In genomic region chr15:41233367-41233771, GRCh38 we compare ENCODE assay signal across 3 cellular contexts.
TF ChIP-seq lines count a peak whose summit lies in the region.

No MANE protein-coding gene starts in this region.

TF ChIP-seq in A549, 52 proteins besides CTCF, POLR2A, EP300 and RAD21:
- no peak for TF ChIP-seq CHD2 (IDR thresholded peaks at IDR 0.05; ENCODE audit: low read length, partially characterized antibody)
- no peak for TF ChIP-seq FOSL2 (IDR thresholded peaks at IDR 0.05)
- TF ChIP-seq FOSL2 (CRISPR knock-in tag; IDR thresholded peaks at IDR 0.05) = peak; percentile 49

TF ChIP-seq in K562, 482 proteins besides CTCF, POLR2A, EP300 and RAD21 (continues in another document):
- TF ChIP-seq RUNX1 (IDR thresholded peaks at IDR 0.05; ENCODE audit: low read depth) (no peak), NR2C1 (IDR thresholded peaks at IDR 0.05) (no peak), NR2C1 (tag; IDR thresholded peaks at IDR 0.05) (0 out of 2 replicates have a peak, but pooled peaks have one; percentile 29), ZNF408 (CRISPR knock-in tag; IDR thresholded peaks at IDR 0.05; ENCODE audit: low read depth) (no peak), SIRT6 (IDR thresholded peaks at IDR 0.05; ENCODE audit: low read depth, low read length) (no peak), RAD51 (IDR thresholded peaks at IDR 0.05; ENCODE audit: borderline replicate concordance, low read depth) (no peak), BCL6 (CRISPR knock-in tag; IDR thresholded peaks at IDR 0.05) (no peak), CTBP1 (IDR thresholded peaks at IDR 0.05; ENCODE audit: borderline replicate concordance) (peak; percentile 91), E2F8 (IDR thresholded peaks at IDR 0.05; ENCODE audit: low read depth, partially characterized antibody) (no peak), TFAP4 (CRISPR knock-in tag; IDR thresholded peaks at IDR 0.05; ENCODE audit: borderline replicate concordance) (no peak), RFX1 (IDR thresholded peaks at IDR 0.05) (no peak), PHF20 (IDR thresholded peaks at IDR 0.05; ENCODE audit: partially characterized antibody) (no peak), ZNF239 (CRISPR knock-in tag; IDR thresholded peaks at IDR 0.05) (no peak), MLX (CRISPR knock-in tag; conservative IDR thresholded peaks at IDR 0.05) (no peak), POLR3G (IDR thresholded peaks at IDR 0.05; ENCODE audit: extremely low read depth, insufficient read length, insufficient replicate concordance) (no peak), COPS2 (conservative IDR thresholded peaks at IDR 0.05) (no peak), XRCC4 (IDR thresholded peaks at IDR 0.05; ENCODE audit: extremely low read depth, insufficient read depth, insufficient read length) (no peak), ZNF830 (CRISPR knock-in tag; IDR thresholded peaks at IDR 0.05) (no peak), ZFP30 (CRISPR knock-in tag; IDR thresholded peaks at IDR 0.05; ENCODE audit: borderline replicate concordance) (no peak), RBBP5 (IDR thresholded peaks at IDR 0.05; ENCODE audit: borderline replicate concordance, insufficient read depth, low read length, poor library complexity, severe bottlenecking) (peak; percentile 42), PTBP1 (IDR thresholded peaks at IDR 0.05; ENCODE audit: low read depth, low read length) (no peak), FOXP1 (CRISPR knock-in tag; IDR thresholded peaks at IDR 0.05) (no peak), MXD1 (CRISPR knock-in tag; IDR thresholded peaks at IDR 0.05; ENCODE audit: borderline replicate concordance, poor library complexity, severe bottlenecking) (no peak), ESRRA (IDR thresholded peaks at IDR 0.05; ENCODE audit: borderline replicate concordance, low read depth) (peak; percentile 78), ZNF253 (CRISPR knock-in tag; conservative IDR thresholded peaks at IDR 0.05) (no peak), TEAD1 (CRISPR knock-in tag; IDR thresholded peaks at IDR 0.05) (peak in 1 of 2 experiments; percentile 38; a peak in 1 of 4 replicates), PHF8 (IDR thresholded peaks at IDR 0.05; ENCODE audit: borderline replicate concordance, low read length) (no peak), MCM5 (IDR thresholded peaks at IDR 0.05; ENCODE audit: low read depth) (no peak), SMAD1 (IDR thresholded peaks at IDR 0.05; ENCODE audit: low read depth, low read length, partially characterized antibody) (no peak), ADNP (tag; IDR thresholded peaks at IDR 0.05) (peak; percentile 71), SMARCA5 (IDR thresholded peaks at IDR 0.05) (no peak), PREB (CRISPR knock-in tag; IDR thresholded peaks at IDR 0.05) (no peak), FOXK2 (conservative IDR thresholded peaks at IDR 0.05 in 1 of 2, IDR thresholded peaks at IDR 0.05 in 1 of 2; ENCODE audit: low read depth in 2 of 2) (peak in 1 of 2 experiments; percentile 51; a peak in 2 of 4 replicates), ZNF696 (CRISPR knock-in tag; conservative IDR thresholded peaks at IDR 0.05) (no peak)

TF ChIP-seq in HepG2, 621 proteins besides CTCF, POLR2A, EP300 and RAD21:
- TF ChIP-seq CEBPZ (IDR thresholded peaks at IDR 0.05; ENCODE audit: low read length) = no peak
- peak; percentile 27; the same call in 1 of the 3 replicates for TF ChIP-seq MXI1 (IDR thresholded peaks at IDR 0.05; ENCODE audit: borderline replicate concordance, low read depth, low read length)
- TF ChIP-seq HIC2 (CRISPR knock-in tag; IDR thresholded peaks at IDR 0.05; ENCODE audit: low read depth) = no peak
- TF ChIP-seq IKZF1 (IDR thresholded peaks at IDR 0.05) = no peak
- TF ChIP-seq EZH2 (conservative IDR thresholded peaks at IDR 0.05; ENCODE audit: low read depth, low read length) = no peak
- TF ChIP-seq ZNF572 (CRISPR knock-in tag; IDR thresholded peaks at IDR 0.05) = no peak
- TF ChIP-seq IKZF5 (CRISPR knock-in tag; IDR thresholded peaks at IDR 0.05) = no peak
- TF ChIP-seq TBL1XR1 (IDR thresholded peaks at IDR 0.05; ENCODE audit: borderline replicate concordance, low read length, partially characterized antibody) = no peak
- no peak for TF ChIP-seq ZNF558 (CRISPR knock-in tag; IDR thresholded peaks at IDR 0.05; ENCODE audit: borderline replicate concordance)
- no peak for TF ChIP-seq ZNF674 (CRISPR knock-in tag; IDR thresholded peaks at IDR 0.05; ENCODE audit: low read depth)
- no peak for TF ChIP-seq ZNF33B (CRISPR knock-in tag; IDR thresholded peaks at IDR 0.05)
- TF ChIP-seq ZSCAN21 (CRISPR knock-in tag; IDR thresholded peaks at IDR 0.05; ENCODE audit: borderline replicate concordance) = peak; percentile 82; the same call in 1 of the 2 replicates
- no peak for TF ChIP-seq SATB2 (CRISPR knock-in tag; IDR thresholded peaks at IDR 0.05)
- 0 out of 2 replicates have a peak, but pooled peaks have one; percentile 18 for TF ChIP-seq SAP130 (CRISPR knock-in tag; IDR thresholded peaks at IDR 0.05; ENCODE audit: low read depth)
- TF ChIP-seq ZSCAN20 (CRISPR knock-in tag; IDR thresholded peaks at IDR 0.05; ENCODE audit: borderline replicate concordance) = no peak
- no peak for TF ChIP-seq ARNT (IDR thresholded peaks at IDR 0.05)
- no peak for TF ChIP-seq THRA (CRISPR knock-in tag; IDR thresholded peaks at IDR 0.05; ENCODE audit: borderline replicate concordance)
- no peak for TF ChIP-seq FOXO1 (CRISPR knock-in tag; IDR thresholded peaks at IDR 0.05)
- TF ChIP-seq FOSL2 (CRISPR knock-in tag; IDR thresholded peaks at IDR 0.05) = peak; percentile 60
